Comparison of ENCODE assay signal across 12 cellular contexts in the genomic region with DNA sequence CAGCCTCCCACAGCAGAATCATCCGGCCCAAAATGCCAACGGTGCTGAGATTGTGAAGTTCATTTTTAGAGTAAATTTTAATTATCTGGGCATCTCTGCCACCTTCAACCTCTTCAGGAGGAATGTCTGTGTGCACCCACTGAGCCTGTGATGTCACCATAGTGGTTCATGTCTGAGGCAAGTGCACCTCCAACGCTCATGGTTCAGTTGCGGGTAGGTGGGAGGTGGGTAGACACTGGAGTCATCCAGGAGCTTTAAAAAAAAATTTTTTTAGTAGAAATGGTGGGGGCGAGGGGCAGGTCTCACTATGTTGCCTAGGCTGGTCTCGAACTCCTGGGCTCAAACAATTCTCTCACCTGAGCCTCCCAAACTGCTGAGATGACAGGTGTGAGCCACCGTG. TPM values are rescaled to one million over a fixed set of nuclear protein-coding genes. Genes with fewer than 3 reads are reported as not detected.
DNase-seq lines count a peak whose midpoint lies in the region; ATAC-seq and TF ChIP-seq lines count a peak whose summit lies in the region.
"Had no signal": no experiment of that assay in that cellular context is flagged by ENCODE, and none has a peak within 500 bp of the region (broad histone marks: within the 10 kb centered on the region; RNA-seq: fewer than 3 reads in every experiment).

No MANE protein-coding gene starts in this region.

- peaks cover 34% of the 10 kb centered on the region for H3K36me3 Mint-ChIP-seq in CD4-positive, alpha-beta T cell (ENCODE audit: low read depth)
- peaks cover 22% of the 10 kb centered on the region for H3K36me3 Mint-ChIP-seq in activated T-helper 2 cell treated with anti-CD3 and anti-CD28 coated beads, Interferon-gamma antibody, Interleukin-2, Interleukin-4, amounts not matched to agents 10 μg/mL and 5 μg/mL and 100 μg/mL, durations not matched to agents 14 hours and 24 hours and 36 hours (ENCODE audit: low read depth)
- peaks cover 4% of the 10 kb centered on the region for H3K36me3 Mint-ChIP-seq in mesothelial cell of epicardium

- H3K4me3 ChIP-seq in A673 (ENCODE audit: low read depth, low read length, poor library complexity, severe bottlenecking) (peak overlapping the region; percentile 74), WERI-Rb-1 (ENCODE audit: low read depth, low read length) (no peak overlapping the region), esophagus muscularis mucosa (peak overlapping the region in 1 of 4 donors; percentile 86)

- no peak for TF ChIP-seq EP300 in esophagus muscularis mucosa (IDR thresholded peaks at IDR 0.05)

- H3K4me1 Mint-ChIP-seq in CD4-positive, alpha-beta T cell (ENCODE audit: low read depth) = peaks cover 24% of the 10 kb centered on the region
- peaks cover 18% of the 10 kb centered on the region for H3K4me1 Mint-ChIP-seq in activated T-helper 2 cell treated with anti-CD3 and anti-CD28 coated beads, Interferon-gamma antibody, Interleukin-2, Interleukin-4, amounts not matched to agents 10 μg/mL and 5 μg/mL and 100 μg/mL, durations not matched to agents 14 hours and 24 hours and 36 hours (ENCODE audit: low read depth)
- H3K4me1 Mint-ChIP-seq in mesothelial cell of epicardium = peaks cover 13% of the 10 kb centered on the region

- peak overlapping the region; percentile 82 for H3K27ac Mint-ChIP-seq in CD4-positive, alpha-beta T cell
- H3K27ac Mint-ChIP-seq in activated T-helper 2 cell treated with anti-CD3 and anti-CD28 coated beads, Interferon-gamma antibody, Interleukin-2, Interleukin-4, amounts not matched to agents 10 μg/mL and 5 μg/mL and 100 μg/mL, durations not matched to agents 14 hours and 24 hours and 36 hours = no peak overlapping the region
- H3K27ac Mint-ChIP-seq in mesothelial cell of epicardium = no peak overlapping the region

- no TSS peak for BruUV-seq in A673 (replicated peaks; lab: Mats Ljungman, UMichigan)

- WGBS in esophagus muscularis mucosa = 92% methylated on average over 7 of the region's 7 CpGs

- H3K9me3 ChIP-seq in A673 (ENCODE audit: low read depth, low read length, poor library complexity, severe bottlenecking) = no peaks in the 10 kb centered on the region
- no peaks in the 10 kb centered on the region for H3K9me3 ChIP-seq in CD4-positive, alpha-beta T cell (ENCODE audit: control insufficient read depth, low read length)
- H3K9me3 ChIP-seq in WERI-Rb-1 (ENCODE audit: severe bottlenecking) = no peaks in the 10 kb centered on the region
- H3K9me3 ChIP-seq in esophagus muscularis mucosa = no peaks in the 10 kb centered on the region

- intact Hi-C loops in A673 (cut with micrococcal nuclease; ENCODE audit: unreplicated experiment) = no loop called here
- intact Hi-C loops in CD4-positive, alpha-beta T cell (cut with DNase I, micrococcal nuclease) = loop anchor here in 1 of 2 experiments (5.0 kb wide), 1 partner anchor 69 kb away; the partner anchor contains the start of gene PKMYT1
- intact Hi-C loops in activated T-helper 2 cell treated with anti-CD3 and anti-CD28 coated beads, Interferon-gamma antibody, Interleukin-2, Interleukin-4, amounts not matched to agents 10 μg/mL and 5 μg/mL and 100 μg/mL, durations not matched to agents 14 hours and 24 hours and 36 hours (cut with micrococcal nuclease) = no loop called here
- intact Hi-C loops in esophagus muscularis mucosa (cut with DNase I) = no loop called here

- DNase-seq in A673 (ENCODE audit: low spot score) = no peak
- DNase-seq in CD4-positive, alpha-beta T cell = no peak
- no peak for DNase-seq in activated T-helper 2 cell treated with anti-CD3 and anti-CD28 coated beads, Interferon-gamma antibody, Interleukin-2, Interleukin-4, amounts not matched to agents 10 μg/mL and 5 μg/mL and 100 μg/mL, durations not matched to agents 14 hours and 24 hours and 36 hours (ENCODE audit: low spot score)
- no peak for DNase-seq in mesothelial cell of epicardium (ENCODE audit: low spot score in 2 of 2, unreplicated experiment in 2 of 2)
- no peak for DNase-seq in WERI-Rb-1
- no peak for DNase-seq in esophagus muscularis mucosa (ENCODE audit: extremely low spot score)
- DNase-seq: Calu3, NCI-H1436 treated with DMSO at 0.1 percent for 48 hours, NCI-H69 had no signal

- POLR2A ChIA-PET in A673 (lab: Charles Lee; ENCODE audit: low non-redundant PET) = no interaction called here
- POLR2A ChIA-PET in CD4-positive, alpha-beta T cell (lab: Charles Lee) = interaction anchor here (1.0 kb wide), 1 partner anchor 45 kb away, joined by 3 read pairs; no protein-coding TSS in a partner anchor

- H3K4me1 ChIP-seq in A673 (ENCODE audit: insufficient read depth, low read length, poor library complexity, severe bottlenecking) (peaks cover 25% of the 10 kb centered on the region), esophagus muscularis mucosa (peaks cover 9 to 26% (median 21%) of the 10 kb centered on the region in 4 donors)

- H3K27ac ChIP-seq in A673 (ENCODE audit: low read depth, low read length, poor library complexity, severe bottlenecking) (no peak overlapping the region), WERI-Rb-1 (no peak overlapping the region), esophagus muscularis mucosa (replicated peaks in 1 of 4) (peak overlapping the region in 2 of 4 donors; percentile 93 to 96)
- H3K27ac ChIP-seq in CD4-positive, alpha-beta T cell (ENCODE audit: low read depth, low read length) = no peak overlapping the region

- CTCF ChIA-PET in A673 (lab: Charles Lee) = no interaction called here
- CTCF ChIA-PET in CD4-positive, alpha-beta T cell (lab: Charles Lee) = interaction anchor here (3.0 to 4.0 kb wide), 2 partner anchors 13 to 45 kb away, joined by 10 to 19 read pairs; no protein-coding TSS in a partner anchor

- TF ChIP-seq POLR2A in esophagus muscularis mucosa (IDR thresholded peaks at IDR 0.05; ENCODE audit: low read depth) = no peak

- H3K27me3 Mint-ChIP-seq in CD4-positive, alpha-beta T cell = no peaks in the 10 kb centered on the region
- peaks cover 4% of the 10 kb centered on the region for H3K27me3 Mint-ChIP-seq in activated T-helper 2 cell treated with anti-CD3 and anti-CD28 coated beads, Interferon-gamma antibody, Interleukin-2, Interleukin-4, amounts not matched to agents 10 μg/mL and 5 μg/mL and 100 μg/mL, durations not matched to agents 14 hours and 24 hours and 36 hours (ENCODE audit: low read depth)
- H3K27me3 Mint-ChIP-seq in mesothelial cell of epicardium (ENCODE audit: low read depth) = no peaks in the 10 kb centered on the region

- peak overlapping the region; percentile 96 for H3K4me3 Mint-ChIP-seq in CD4-positive, alpha-beta T cell
- H3K4me3 Mint-ChIP-seq in activated T-helper 2 cell treated with anti-CD3 and anti-CD28 coated beads, Interferon-gamma antibody, Interleukin-2, Interleukin-4, amounts not matched to agents 10 μg/mL and 5 μg/mL and 100 μg/mL, durations not matched to agents 14 hours and 24 hours and 36 hours (ENCODE audit: low read depth) = peak overlapping the region; percentile 93
- peak overlapping the region; percentile 89 for H3K4me3 Mint-ChIP-seq in mesothelial cell of epicardium

- H3K27me3 ChIP-seq in A673 (replicated peaks; ENCODE audit: insufficient read depth, low read depth, low read length, poor library complexity) = no peaks in the 10 kb centered on the region
- no peaks in the 10 kb centered on the region for H3K27me3 ChIP-seq in CD4-positive, alpha-beta T cell (ENCODE audit: control insufficient read depth, insufficient read depth, low read length)
- no peaks in the 10 kb centered on the region for H3K27me3 ChIP-seq in WERI-Rb-1 (ENCODE audit: insufficient read depth, low read depth, severe bottlenecking)
- H3K27me3 ChIP-seq in esophagus muscularis mucosa = no peaks in the 10 kb centered on the region

- H3K36me3 ChIP-seq in A673 (ENCODE audit: insufficient read depth, low read length, poor library complexity, severe bottlenecking) (peaks cover 19% of the 10 kb centered on the region), WERI-Rb-1 (peaks cover 9% of the 10 kb centered on the region), esophagus muscularis mucosa (peaks cover 5 to 46% (median 33%) of the 10 kb centered on the region in 4 donors)

- ATAC-seq in CD4-positive, alpha-beta T cell (ENCODE audit: poor library complexity) = no peak
- ATAC-seq in HG03457 (IDR thresholded peaks at IDR 0.05; ENCODE audit: unreplicated experiment) (no peak), GM18909 (IDR thresholded peaks at IDR 0.05; ENCODE audit: poor library complexity, unreplicated experiment) (no peak)

- TF ChIP-seq CTCF in A673 (conservative IDR thresholded peaks at IDR 0.05; ENCODE audit: low read depth, low read length) (no peak), mesothelial cell of epicardium (IDR thresholded peaks at IDR 0.05; ENCODE audit: unreplicated experiment) (no peak), WERI-Rb-1 (IDR thresholded peaks at IDR 0.05; ENCODE audit: low read depth, low read length) (no peak), esophagus muscularis mucosa (IDR thresholded peaks at IDR 0.05) (no peak)
- TF ChIP-seq CTCF in CD4-positive, alpha-beta T cell (IDR thresholded peaks at IDR 0.05) = no peak

- H3K9me3 Mint-ChIP-seq in CD4-positive, alpha-beta T cell = no peaks in the 10 kb centered on the region
- no peaks in the 10 kb centered on the region for H3K9me3 Mint-ChIP-seq in activated T-helper 2 cell treated with anti-CD3 and anti-CD28 coated beads, Interferon-gamma antibody, Interleukin-2, Interleukin-4, amounts not matched to agents 10 μg/mL and 5 μg/mL and 100 μg/mL, durations not matched to agents 14 hours and 24 hours and 36 hours
- no peaks in the 10 kb centered on the region for H3K9me3 Mint-ChIP-seq in mesothelial cell of epicardium

RNA-seq across cellular contexts. Expression of gene FLYWCH1, which starts 1.9 kb away (rescaled TPM):
- total RNA-seq in A673 (2021) (46.8 and 47.0 TPM in 2 replicates), mesothelial cell of epicardium (25.9 to 29.4 TPM (median 29.0 TPM) in 3 replicates), esophagus muscularis mucosa (10 to 100 TPM; 33.8 to 61.6 (median 46.8) TPM)
- total RNA-seq in CD4-positive, alpha-beta T cell = 10 to 100 TPM; 84.8 to 97.0 TPM
- 65.4 and 67.4 TPM in 2 replicates for total RNA-seq in activated T-helper 2 cell treated with anti-CD3 and anti-CD28 coated beads, Interferon-gamma antibody, Interleukin-2, Interleukin-4, amounts not matched to agents 10 μg/mL and 5 μg/mL and 100 μg/mL, durations not matched to agents 14 hours and 24 hours and 36 hours

RNA-seq across cellular contexts. Expression of gene FLYWCH2, which starts 30.6 kb away (rescaled TPM):
- total RNA-seq in A673 (2021) = 23.9 and 28.5 TPM in 2 replicates
- 1 to 10 TPM; 7.8 to 8.1 TPM for total RNA-seq in CD4-positive, alpha-beta T cell
- total RNA-seq in activated T-helper 2 cell treated with anti-CD3 and anti-CD28 coated beads, Interferon-gamma antibody, Interleukin-2, Interleukin-4, amounts not matched to agents 10 μg/mL and 5 μg/mL and 100 μg/mL, durations not matched to agents 14 hours and 24 hours and 36 hours = 21.0 and 23.6 TPM in 2 replicates
- 26.3 to 28.6 TPM (median 28.3 TPM) in 3 replicates for total RNA-seq in mesothelial cell of epicardium
- total RNA-seq in esophagus muscularis mucosa = 10 to 100 TPM; 41.9 to 47.2 (median 43.9) TPM

RNA-seq across cellular contexts. Expression of gene KREMEN2, which starts 50.5 kb away (rescaled TPM):
- total RNA-seq in A673 (2021) = 0.49 and 1.6 TPM in 2 replicates
- total RNA-seq in CD4-positive, alpha-beta T cell = not detected
- total RNA-seq in activated T-helper 2 cell treated with anti-CD3 and anti-CD28 coated beads, Interferon-gamma antibody, Interleukin-2, Interleukin-4, amounts not matched to agents 10 μg/mL and 5 μg/mL and 100 μg/mL, durations not matched to agents 14 hours and 24 hours and 36 hours = 0.09 TPM in 1 of 2 replicates, not detected in the other
- total RNA-seq in mesothelial cell of epicardium = 27.3 to 30.5 TPM (median 29.1 TPM) in 3 replicates
- total RNA-seq in esophagus muscularis mucosa = under 1 TPM in 1 of 4 donors, not detected in 3; 0.13 TPM
- total RNA-seq: Calu3 had no signal

RNA-seq across cellular contexts. Expression of gene PAQR4, which starts 55.5 kb away (rescaled TPM):
- total RNA-seq in A673 (2021) (46.5 and 49.7 TPM in 2 replicates), mesothelial cell of epicardium (8.1 to 10.1 TPM (median 8.9 TPM) in 3 replicates), esophagus muscularis mucosa (1 to 10 TPM; 2.2 to 7.5 (median 4.7) TPM)
- under 1 TPM; 0.39 to 0.44 TPM for total RNA-seq in CD4-positive, alpha-beta T cell
- 46.9 and 49.9 TPM in 2 replicates for total RNA-seq in activated T-helper 2 cell treated with anti-CD3 and anti-CD28 coated beads, Interferon-gamma antibody, Interleukin-2, Interleukin-4, amounts not matched to agents 10 μg/mL and 5 μg/mL and 100 μg/mL, durations not matched to agents 14 hours and 24 hours and 36 hours

RNA-seq across cellular contexts. Expression of gene PRSS22, which starts 55.6 kb away (rescaled TPM):
- total RNA-seq in A673 (2021) = not detected in 2 replicates
- 1 to 10 TPM in 1 of 2 experiments, under 1 TPM in 1; 0.93 to 1.1 TPM for total RNA-seq in CD4-positive, alpha-beta T cell
- total RNA-seq in activated T-helper 2 cell treated with anti-CD3 and anti-CD28 coated beads, Interferon-gamma antibody, Interleukin-2, Interleukin-4, amounts not matched to agents 10 μg/mL and 5 μg/mL and 100 μg/mL, durations not matched to agents 14 hours and 24 hours and 36 hours = not detected in 2 replicates
- 22.8 to 25.1 TPM (median 24.9 TPM) in 3 replicates for total RNA-seq in mesothelial cell of epicardium
- not detected for total RNA-seq in esophagus muscularis mucosa
- total RNA-seq: myocyte had no signal

Comparison
In these comparisons a context has a peak if more than half of its experiments do, and no peak if none do; other contexts are left out.
1. RNA of gene KREMEN2, which starts 50.5 kb away (total RNA-seq): 27.3 to 30.5 TPM in mesothelial cell of epicardium; 0.49 to 1.6 TPM in A673, 0.09 TPM in activated T-helper 2 cell treated with anti-CD3 and anti-CD28 coated beads, Interferon-gamma antibody, Interleukin-2, Interleukin-4, amounts not matched to agents 10 μg/mL and 5 μg/mL and 100 μg/mL, durations not matched to agents 14 hours and 24 hours and 36 hours, not detected in CD4-positive, alpha-beta T cell and 0.13 TPM in esophagus muscularis mucosa; every median in the first group is over 10 times any median in the second.
2. Peak in every context shown above with its lines, with median percentiles within 50 percentile points of each other: H3K4me3 Mint-ChIP-seq.